14 cellular contexts compared by ENCODE assay signal in the genomic region with DNA sequence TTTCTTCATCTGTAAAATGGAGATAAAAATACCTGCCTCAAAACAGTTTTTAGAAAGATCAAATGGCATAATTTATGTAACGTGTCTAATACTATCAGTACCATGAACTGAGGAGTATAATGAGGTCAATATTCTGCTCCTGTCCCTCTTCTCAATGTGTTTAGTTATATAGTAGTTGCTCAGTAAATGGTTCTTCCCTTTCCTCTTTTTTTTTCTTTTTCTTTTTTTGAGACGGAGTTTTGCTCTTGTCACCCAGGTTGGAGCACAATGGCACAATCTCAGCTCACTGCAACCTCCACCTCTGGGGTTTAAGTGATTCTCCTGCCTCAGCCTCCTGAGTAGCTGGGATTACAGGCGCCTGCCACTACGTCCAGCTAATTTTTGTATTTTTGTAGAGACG. TPM values are rescaled to one million over a fixed set of nuclear protein-coding genes. Genes with fewer than 3 reads are reported as not detected.
DNase-seq lines count a peak whose midpoint lies in the region; ATAC-seq and TF ChIP-seq lines count a peak whose summit lies in the region.
"Had no signal": no experiment of that assay in that cellular context is flagged by ENCODE, and none has a peak within 500 bp of the region (broad histone marks: within the 10 kb centered on the region; RNA-seq: fewer than 3 reads in every experiment).

No MANE protein-coding gene starts in this region.

- H3K27ac Mint-ChIP-seq in chondrocyte (ENCODE audit: unreplicated experiment): peak overlapping the region; percentile 69
- no peak overlapping the region for H3K27ac Mint-ChIP-seq in neural progenitor cell

- H3K4me2 ChIP-seq in SK-N-SH (peak overlapping the region; percentile 85), Karpas-422 (ENCODE audit: low read depth, low read length, poor library complexity, severe bottlenecking) (peak overlapping the region; percentile 82), neural progenitor cell (peak overlapping the region; percentile 77)

- H3K9ac ChIP-seq in SK-N-SH (no peak overlapping the region), Karpas-422 (ENCODE audit: low read length) (no peak overlapping the region), neural progenitor cell (no peak overlapping the region)

- H3K36me3 ChIP-seq in SK-N-SH (replicated peaks in 1 of 2; ENCODE audit: control insufficient read depth in 1 of 2, insufficient read depth in 2 of 2, low read length in 1 of 2) (peaks cover 0 to 6% of the 10 kb centered on the region in 2 experiments), Karpas-422 (ENCODE audit: insufficient read depth, low read length) (no peaks in the 10 kb centered on the region), neural progenitor cell (no peaks in the 10 kb centered on the region)
- H3K36me3 ChIP-seq: upper lobe of left lung had no signal

- H3K9me3 Mint-ChIP-seq in chondrocyte (ENCODE audit: low read depth) (peaks cover 4% of the 10 kb centered on the region), neural progenitor cell (no peaks in the 10 kb centered on the region)

- TF ChIP-seq EP300 in SK-N-SH (IDR thresholded peaks at IDR 0.05; ENCODE audit: borderline replicate concordance in 1 of 2, low read depth in 1 of 2, low read length in 1 of 2): no peak

- peaks cover 0 to 9% of the 10 kb centered on the region in 2 experiments; a peak in 2 of 4 replicates for H3K4me1 ChIP-seq in SK-N-SH (ENCODE audit: control insufficient read depth in 1 of 2, insufficient read depth in 2 of 2, low read depth in 1 of 2, low read length in 1 of 2)
- H3K4me1 ChIP-seq in Karpas-422 (ENCODE audit: low read length): peaks cover 9% of the 10 kb centered on the region
- no peaks in the 10 kb centered on the region for H3K4me1 ChIP-seq in neural progenitor cell

- H3K79me2 ChIP-seq in SK-N-SH (ENCODE audit: insufficient read depth): peaks cover 59% of the 10 kb centered on the region
- H3K79me2 ChIP-seq in Karpas-422 (ENCODE audit: low read length): peaks cover 56% of the 10 kb centered on the region
- peaks cover 50% of the 10 kb centered on the region for H3K79me2 ChIP-seq in neural progenitor cell (ENCODE audit: low read depth)

- H3K4me1 Mint-ChIP-seq in chondrocyte (ENCODE audit: low read depth) (peaks cover 14% of the 10 kb centered on the region), neural progenitor cell (peaks cover 2% of the 10 kb centered on the region)

- POLR2A ChIA-PET in SK-N-SH (lab: Yijun Ruan, JAX): no interaction called here

- no peak overlapping the region for H3K27ac ChIP-seq in SK-N-SH (ENCODE audit: low read depth in 2 of 2, low read length in 1 of 2)
- no peak overlapping the region for H3K27ac ChIP-seq in Karpas-422 (ENCODE audit: low read length)
- H3K27ac ChIP-seq in neural progenitor cell: no peak overlapping the region

- DNase-seq in SK-N-SH: no peak
- DNase-seq in Karpas-422: no peak
- DNase-seq in chondrocyte (ENCODE audit: low spot score): no peak
- no peak for DNase-seq in neural progenitor cell (ENCODE audit: low spot score)
- no peak for DNase-seq in NCI-H345 treated with DMSO at 0.1 percent for 48 hours (lab: John Stamatoyannopoulos, UW; ENCODE audit: unreplicated experiment)
- DNase-seq: heart left ventricle; NCI-H1417; OCI-M1; stimulated activated CD4-positive, alpha-beta T cell treated with anti-CD3 and anti-CD28 coated beads, Interleukin-4, amount 100 ng/mL, for 24 hours; upper lobe of left lung had no signal

- WGBS in SK-N-SH (ENCODE audit: low lambda C conversion rate): 93% methylated on average over 5 of the region's 5 CpGs

- H4K20me1 ChIP-seq in SK-N-SH (ENCODE audit: insufficient read depth): peaks cover 6% of the 10 kb centered on the region; the same call in 1 of the 2 replicates
- peaks cover 6% of the 10 kb centered on the region; the same call in 1 of the 2 replicates for H4K20me1 ChIP-seq in Karpas-422 (ENCODE audit: insufficient read depth, low read depth, low read length)
- H4K20me1 ChIP-seq in neural progenitor cell (ENCODE audit: low read depth): peaks cover 6% of the 10 kb centered on the region

- H3K9me3 ChIP-seq in SK-N-SH (no peaks in the 10 kb centered on the region), Karpas-422 (ENCODE audit: low read length) (no peaks in the 10 kb centered on the region), neural progenitor cell (ENCODE audit: low read depth) (no peaks in the 10 kb centered on the region)
- H3K9me3 ChIP-seq: heart left ventricle, upper lobe of left lung had no signal

- H3K4me3 Mint-ChIP-seq in chondrocyte (ENCODE audit: unreplicated experiment): peak overlapping the region; percentile 94
- H3K4me3 Mint-ChIP-seq in neural progenitor cell: peak overlapping the region; percentile 92

- no peaks in the 10 kb centered on the region for H3K36me3 Mint-ChIP-seq in chondrocyte (ENCODE audit: low read depth)
- H3K36me3 Mint-ChIP-seq in neural progenitor cell: no peaks in the 10 kb centered on the region

- H2AFZ ChIP-seq in SK-N-SH (ENCODE audit: low read depth): no peak overlapping the region
- H2AFZ ChIP-seq in Karpas-422 (ENCODE audit: low read length): no peak overlapping the region
- H2AFZ ChIP-seq in neural progenitor cell (replicated peaks): no peak overlapping the region

- TF ChIP-seq RAD21 in SK-N-SH (IDR thresholded peaks at IDR 0.05; ENCODE audit: low read length): no peak

- CTCF ChIA-PET in SK-N-SH (lab: Yijun Ruan, JAX): interaction anchor here (0.9 to 2.2 kb wide), 3 partner anchors 9 to 303 kb away, joined by 3 to 6 read pairs (median 3); no protein-coding TSS in a partner anchor

- H3K27me3 Mint-ChIP-seq in chondrocyte (ENCODE audit: low read depth) (no peaks in the 10 kb centered on the region), neural progenitor cell (ENCODE audit: insufficient read depth, low read depth) (peaks cover 5% of the 10 kb centered on the region)

- no peak for TF ChIP-seq CTCF in SK-N-SH (IDR thresholded peaks at IDR 0.05)
- no peak for TF ChIP-seq CTCF in chondrocyte (IDR thresholded peaks at IDR 0.05)
- no peak for TF ChIP-seq CTCF in neural progenitor cell (IDR thresholded peaks at IDR 0.05)

- H3K27me3 ChIP-seq in SK-N-SH (ENCODE audit: insufficient read depth): no peaks in the 10 kb centered on the region
- H3K27me3 ChIP-seq in Karpas-422 (ENCODE audit: low read length): no peaks in the 10 kb centered on the region
- H3K27me3 ChIP-seq in neural progenitor cell: no peaks in the 10 kb centered on the region
- H3K27me3 ChIP-seq: heart left ventricle, upper lobe of left lung had no signal

- peaks cover 9% of the 10 kb centered on the region for H3F3A ChIP-seq in SK-N-SH (replicated peaks; ENCODE audit: insufficient read depth)
- peaks cover 9% of the 10 kb centered on the region for H3F3A ChIP-seq in neural progenitor cell (ENCODE audit: low read depth)

- ATAC-seq in SK-N-SH treated with all-trans-retinoic acid at 6 μM for 48 hours (no peak), HG03565 (IDR thresholded peaks at IDR 0.05; ENCODE audit: unreplicated experiment) (no peak), HG03457 (IDR thresholded peaks at IDR 0.05; ENCODE audit: unreplicated experiment) (no peak)
- ATAC-seq: activated CD4-positive, CD25-positive, alpha-beta regulatory T cell treated with anti-CD3 and anti-CD28 coated beads, Interleukin-2, amount 50 U/mL, for 24 hours; heart left ventricle had no signal

- H3K4me3 ChIP-seq in SK-N-SH (ENCODE audit: low read depth in 2 of 2, low read length in 1 of 2) (peak overlapping the region in 1 of 2 experiments; percentile 98; a peak in 2 of 4 replicates), Karpas-422 (ENCODE audit: low read length) (peak overlapping the region; percentile 73), neural progenitor cell (peak overlapping the region; percentile 73)

- H3K9me2 ChIP-seq in SK-N-SH (no peaks in the 10 kb centered on the region), Karpas-422 (replicated peaks; ENCODE audit: insufficient read depth, low read length) (no peaks in the 10 kb centered on the region)

TF ChIP-seq in SK-N-SH, 30 proteins besides CTCF, POLR2A, EP300 and RAD21:
- TF ChIP-seq SMC3 (IDR thresholded peaks at IDR 0.05; ENCODE audit: low read depth, low read length) (no peak), TCF12 (IDR thresholded peaks at IDR 0.05) (no peak)
TF ChIP-seq in SK-N-SH: peak in this region for 0.

TF ChIP-seq in SK-N-SH treated with all-trans-retinoic acid at 6 μM for 48 hours, 23 proteins besides CTCF, POLR2A, EP300 and RAD21:
- no peak for TF ChIP-seq ZFP30 (CRISPR knock-in tag; IDR thresholded peaks at IDR 0.05)
- no peak for TF ChIP-seq TCF4 (CRISPR knock-in tag; IDR thresholded peaks at IDR 0.05; ENCODE audit: borderline replicate concordance)
- TF ChIP-seq ESRRG (CRISPR knock-in tag; IDR thresholded peaks at IDR 0.05): no peak
- TF ChIP-seq TOX (CRISPR knock-in tag; IDR thresholded peaks at IDR 0.05; ENCODE audit: borderline replicate concordance): no peak
- TF ChIP-seq OSR1 (CRISPR knock-in tag; IDR thresholded peaks at IDR 0.05): no peak
- TF ChIP-seq ZC3H10 (CRISPR knock-in tag; IDR thresholded peaks at IDR 0.05): no peak
- no peak for TF ChIP-seq ZFP3 (CRISPR knock-in tag; IDR thresholded peaks at IDR 0.05)
- no peak for TF ChIP-seq BACH2 (CRISPR knock-in tag; IDR thresholded peaks at IDR 0.05; ENCODE audit: borderline replicate concordance)

RNA-seq across cellular contexts. Expression of a gene that starts 1.3 kb away (rescaled TPM):
- polyA plus RNA-seq in SK-N-SH (2012; rRNA removed): 15.0 and 22.5 TPM in 2 replicates
- polyA plus RNA-seq in SK-N-SH (2012; cell fraction: cytosol; rRNA removed): 26.5 and 29.6 TPM in 2 replicates
- 6.3 and 13.2 TPM in 2 replicates for polyA plus RNA-seq in SK-N-SH (2012; cell fraction: nucleus; rRNA removed)
- 4.0 and 8.9 TPM in 2 replicates for total RNA-seq in Karpas-422 (2014; rRNA removed; shearing (Covaris generic); ENCODE audit: low replicate concordance)
- total RNA-seq in chondrocyte: 34.2 to 42.9 TPM (median 41.1 TPM) in 3 replicates
- 29.9 and 42.3 TPM in 2 replicates for total RNA-seq in neural progenitor cell (ENCODE audit: low replicate concordance)
